8 cellular contexts compared by ENCODE assay signal in the genomic region with DNA sequence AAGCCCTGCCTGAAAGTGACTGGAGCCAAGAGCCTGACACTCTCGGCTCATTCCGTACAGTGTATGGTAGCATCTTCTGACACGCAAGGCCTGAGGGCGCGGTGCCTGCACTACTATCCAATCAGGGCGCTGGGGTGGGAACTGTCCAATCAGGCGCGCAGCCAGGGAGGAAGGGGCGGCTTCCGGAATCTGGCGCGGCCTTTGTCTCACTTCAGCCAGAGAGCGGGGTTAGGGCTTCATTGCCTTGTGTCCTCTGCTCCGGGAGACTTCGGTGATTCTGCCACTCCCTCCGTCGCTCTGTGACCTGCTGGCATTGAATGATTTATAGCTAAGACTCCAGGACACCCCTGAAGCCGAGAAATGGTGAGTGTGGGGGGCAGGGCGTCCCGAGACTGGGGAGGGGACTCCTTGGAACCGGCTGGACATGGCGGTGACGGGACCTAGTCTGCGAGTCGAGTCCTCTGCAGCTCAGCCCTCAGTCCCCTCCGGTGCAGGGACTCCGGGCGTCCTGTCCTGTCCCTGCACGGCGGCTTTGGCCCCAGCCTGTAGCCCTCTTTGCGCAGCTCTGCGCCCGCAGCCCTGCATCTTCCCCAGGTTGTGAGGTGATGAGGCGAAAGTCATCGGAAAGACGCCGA.
DNase-seq lines count a peak whose midpoint lies in the region; ATAC-seq and FAIRE-seq lines count a peak whose summit lies in the region.
"Not testable (repeated sequence)": the region's sequence is repeated elsewhere in the genome, so short reads cannot be mapped to it uniquely, and the experiment has no call there.

No MANE protein-coding gene starts in this region.

- H4K5ac ChIP-seq in mesendoderm (ENCODE audit: low read length), result not testable (repeated sequence)

- DNase-seq in COR-L47 (lab: John Stamatoyannopoulos, UW), result peak; percentile 87
- peak; percentile 65 for DNase-seq in HS-5 (ENCODE audit: low read depth)
- peak; percentile 90 for DNase-seq in NOMO-1 treated with DMSO at 0.1 percent for 48 hours (lab: John Stamatoyannopoulos, UW; ENCODE audit: unreplicated experiment)
- DNase-seq in activated CD8-positive, alpha-beta memory T cell treated with anti-CD3 and anti-CD28 coated beads, Interleukin-2, amount 50 U/mL, for 1 hour (ENCODE audit: extremely low read depth), result peak; percentile 62
- peak; percentile 96 for DNase-seq in mesendoderm
- peak; percentile 65 for DNase-seq in stimulated activated CD8-positive, alpha-beta memory T cell treated with anti-CD3 and anti-CD28 coated beads, Interleukin-12 subunit alpha, Interleukin-12 subunit beta, amount 100 ng/mL, for 4 hours (ENCODE audit: low read depth)

- no CpG with 5 or more reads among the region's 37 CpGs for WGBS in mesendoderm (ENCODE audit: extremely low coverage, insufficient coverage, low lambda C conversion rate)

- H4K8ac ChIP-seq in mesendoderm (ENCODE audit: low read depth, low read length), result not testable (repeated sequence)

- peaks cover 11% of the 10 kb centered on the region for H3K79me2 ChIP-seq in mesendoderm (ENCODE audit: control insufficient read depth, insufficient read depth, low read length)

- H2BK5ac ChIP-seq in mesendoderm (ENCODE audit: low read length), result not testable (repeated sequence)

- H2BK120ac ChIP-seq in mesendoderm (ENCODE audit: low read depth, low read length), result not testable (repeated sequence)

- not testable (repeated sequence) for H3K18ac ChIP-seq in mesendoderm (ENCODE audit: low read length)

- not testable (repeated sequence) for H2AK5ac ChIP-seq in mesendoderm (ENCODE audit: low read length)

- peak overlapping the region; percentile 88 for H3K56ac ChIP-seq in mesendoderm (ENCODE audit: low read length)

- H3K36me3 ChIP-seq in mesendoderm (ENCODE audit: control insufficient read depth, insufficient read depth, low read length), result not testable (repeated sequence)

- H3K79me1 ChIP-seq in mesendoderm (ENCODE audit: low read length), result not testable (repeated sequence)

- H2BK15ac ChIP-seq in mesendoderm (replicated peaks; ENCODE audit: low read depth), result not testable (repeated sequence)

- not testable (repeated sequence) for H3K27me3 ChIP-seq in mesendoderm (ENCODE audit: insufficient read depth, low read length, poor library complexity)

- not testable (repeated sequence) for H3K23ac ChIP-seq in mesendoderm (ENCODE audit: low read length)

- H3K4ac ChIP-seq in mesendoderm (ENCODE audit: low read depth, low read length), result not testable (repeated sequence)

- not testable (repeated sequence) for H3K27ac ChIP-seq in mesendoderm (ENCODE audit: low read depth, low read length)

- H3K9ac ChIP-seq in mesendoderm (ENCODE audit: low read length), result peak overlapping the region; percentile 78

- FAIRE-seq in endometrium (lab: Jason Lieb, UNC), result peak; percentile 97

- H3K4me2 ChIP-seq in mesendoderm (ENCODE audit: low read length), result not testable (repeated sequence)

- peak; percentile 100 for ATAC-seq in GM21367 (IDR thresholded peaks at IDR 0.05; ENCODE audit: unreplicated experiment)

- peak overlapping the region; percentile 60 for H3K4me3 ChIP-seq in mesendoderm (ENCODE audit: low read length)

- H3K4me1 ChIP-seq in mesendoderm (ENCODE audit: control insufficient read depth, low read depth, low read length), result not testable (repeated sequence)
